ENCODE assay signal across 20 cellular contexts in the genomic region with DNA sequence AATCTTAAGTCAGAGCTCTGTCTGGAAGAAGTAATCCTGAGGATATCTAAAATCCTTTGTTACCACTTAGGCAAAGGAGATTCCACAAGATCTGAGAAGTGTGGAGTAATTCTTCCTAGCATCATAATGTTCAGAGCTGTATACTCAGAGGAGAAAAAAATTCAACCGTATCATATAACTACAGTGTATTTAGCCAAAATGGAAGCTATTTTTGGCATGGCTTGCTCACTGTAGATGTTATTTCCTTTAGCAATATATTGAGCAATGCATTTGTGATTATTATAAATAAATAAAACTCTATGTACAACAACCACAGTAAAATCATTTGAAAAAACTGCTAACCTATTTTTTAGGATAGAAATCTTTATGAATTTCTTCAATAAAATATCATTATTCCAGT.
"Had no signal": no experiment of that assay in that cellular context is flagged by ENCODE, and none has a peak within 500 bp of the region (broad histone marks: within the 10 kb centered on the region; RNA-seq: fewer than 3 reads in every experiment).

No MANE protein-coding gene starts in this region.

- H3K4me3 ChIP-seq: breast epithelium, esophagus squamous epithelium, gastrocnemius medialis, left ventricle myocardium inferior, prostate gland, right atrium auricular region had no signal

- DNase-seq: activated CD4-positive, CD25-positive, alpha-beta regulatory T cell treated with anti-CD3 and anti-CD28 coated beads, Interleukin-2, amount 50 U/mL, for 72 hours; activated CD8-positive, alpha-beta memory T cell treated with anti-CD3 and anti-CD28 coated beads for 24 hours; activated CD8-positive, alpha-beta memory T cell treated with anti-CD3 and anti-CD28 coated beads, Interleukin-2, amount 50 U/mL, for 48 hours; activated effector memory CD4-positive, alpha-beta T cell treated with anti-CD3 and anti-CD28 coated beads, Interleukin-2, amount 50 U/mL, for 16 hours; activated naive CD4-positive, alpha-beta T cell treated with anti-CD3 and anti-CD28 coated beads, Interleukin-2, amount 50 U/mL, for 16 hours; activated T-cell treated with anti-CD3 and anti-CD28 coated beads, Interleukin-2, amount 50 U/mL, for 48 hours; cerebellar nuclear complex; dermis blood vessel endothelial cell; effector memory CD8-positive, alpha-beta T cell; esophagus squamous epithelium; gastrocnemius medialis; head of caudate nucleus; left ventricle myocardium inferior; small intestine; stimulated activated CD4-positive, alpha-beta T cell treated with anti-CD3 and anti-CD28 coated beads, Interleukin-15, amount 100 ng/mL, for 24 hours; stimulated activated CD4-positive, alpha-beta T cell treated with anti-CD3 and anti-CD28 coated beads, Interleukin-4, amount 100 ng/mL, for 1 hour; stimulated activated naive CD8-positive, alpha-beta T cell treated with anti-CD3 and anti-CD28 coated beads, Interleukin-15, amount 100 ng/mL, for 72 hours had no signal

- ATAC-seq: effector memory CD8-positive, alpha-beta T cell; gastrocnemius medialis; stimulated activated naive CD8-positive, alpha-beta T cell treated with anti-CD3 and anti-CD28 coated beads, Interleukin-15, amount 100 ng/mL, for 72 hours had no signal
